ENCODE assay signal across 13 cellular contexts in genomic region chr5:134252671-134253070, GRCh38. TPM values are rescaled to one million over a fixed set of nuclear protein-coding genes. Genes with fewer than 3 reads are reported as not detected.
DNase-seq lines count a peak whose midpoint lies in the region; ATAC-seq and TF ChIP-seq lines count a peak whose summit lies in the region.
"Had no signal": no experiment of that assay in that cellular context is flagged by ENCODE, and none has a peak within 500 bp of the region (broad histone marks: within the 10 kb centered on the region; RNA-seq: fewer than 3 reads in every experiment).

No MANE protein-coding gene starts in this region.

- H3K27ac Mint-ChIP-seq in T-helper 17 cell = no peak overlapping the region
- H3K27ac Mint-ChIP-seq in activated T-cell treated with anti-CD3 and anti-CD28 coated beads, Interleukin-2, amount 50 U/mL, for 72 hours = no peak overlapping the region
- H3K27ac Mint-ChIP-seq: T-helper 2 cell treated with Interferon-gamma antibody and Interleukin-4, amounts not matched to agents 5 μg/mL and 100 μg/mL, for 36 hours had no signal

- H3K27me3 ChIP-seq in ascending aorta = no peaks in the 10 kb centered on the region

- H3K9me3 ChIP-seq in T-helper 17 cell (ENCODE audit: control insufficient read depth, low read length, poor library complexity, severe bottlenecking) (no peaks in the 10 kb centered on the region), ascending aorta (no peaks in the 10 kb centered on the region)

- H3K27me3 Mint-ChIP-seq in T-helper 17 cell = peaks cover 13% of the 10 kb centered on the region
- peaks cover 6% of the 10 kb centered on the region for H3K27me3 Mint-ChIP-seq in activated T-cell treated with anti-CD3 and anti-CD28 coated beads, Interleukin-2, amount 50 U/mL, for 72 hours (ENCODE audit: low read depth)

- intact Hi-C loops in ascending aorta (cut with DNase I) = no loop called here

- H3K36me3 ChIP-seq in ascending aorta = no peaks in the 10 kb centered on the region

- TF ChIP-seq CTCF in fibroblast of villous mesenchyme (IDR thresholded peaks at IDR 0.05; ENCODE audit: insufficient read depth, low read depth, low read length) (no peak), retinal pigment epithelial cell (conservative IDR thresholded peaks at IDR 0.05; ENCODE audit: low read depth, low read length) (no peak), ascending aorta (IDR thresholded peaks at IDR 0.05) (no peak)

- H3K4me1 Mint-ChIP-seq in T-helper 17 cell = no peaks in the 10 kb centered on the region
- no peaks in the 10 kb centered on the region for H3K4me1 Mint-ChIP-seq in activated T-cell treated with anti-CD3 and anti-CD28 coated beads, Interleukin-2, amount 50 U/mL, for 72 hours (ENCODE audit: low read depth)

- no peaks in the 10 kb centered on the region for H3K9me3 Mint-ChIP-seq in activated T-cell treated with anti-CD3 and anti-CD28 coated beads, Interleukin-2, amount 50 U/mL, for 72 hours
- H3K9me3 Mint-ChIP-seq: T-helper 2 cell treated with Interferon-gamma antibody and Interleukin-4, amounts not matched to agents 5 μg/mL and 100 μg/mL, for 36 hours had no signal

- H3K4me3 ChIP-seq in fibroblast of villous mesenchyme (ENCODE audit: low read depth, low read length) (no peak overlapping the region), retinal pigment epithelial cell (ENCODE audit: low read length) (no peak overlapping the region), ascending aorta (no peak overlapping the region)

- H3K4me3 Mint-ChIP-seq in T-helper 17 cell = no peak overlapping the region
- H3K4me3 Mint-ChIP-seq in activated T-cell treated with anti-CD3 and anti-CD28 coated beads, Interleukin-2, amount 50 U/mL, for 72 hours = no peak overlapping the region
- H3K4me3 Mint-ChIP-seq: T-helper 2 cell treated with Interferon-gamma antibody and Interleukin-4, amounts not matched to agents 5 μg/mL and 100 μg/mL, for 36 hours had no signal

- DNase-seq in H4 (ENCODE audit: low spot score) (peak; percentile 82), fibroblast of villous mesenchyme (ENCODE audit: low read depth) (peak; percentile 73), retinal pigment epithelial cell (ENCODE audit: low read depth) (peak; percentile 45), T-helper 17 cell (no peak), ascending aorta (ENCODE audit: low spot score in 2 of 2) (no peak)
- DNase-seq in activated T-cell treated with anti-CD3 and anti-CD28 coated beads, Interleukin-2, amount 50 U/mL, for 72 hours = no peak
- DNase-seq: anterior cingulate cortex; Kasumi-1; NCI-H510A treated with DMSO at 0.1 percent for 48 hours; stimulated activated CD8-positive, alpha-beta memory T cell treated with anti-CD3 and anti-CD28 coated beads, Interleukin-4, amount 100 ng/mL, for 48 hours had no signal

- H3K27ac ChIP-seq in ascending aorta = no peak overlapping the region

- H3K4me1 ChIP-seq in ascending aorta = no peaks in the 10 kb centered on the region

- peak; percentile 85 for ATAC-seq in SK-N-SH treated with all-trans-retinoic acid at 6 μM for 48 hours
- ATAC-seq in T-helper 17 cell = no peak
- no peak for ATAC-seq in GM19351 (IDR thresholded peaks at IDR 0.05; ENCODE audit: unreplicated experiment)
- no peak for ATAC-seq in activated T-cell treated with anti-CD3 and anti-CD28 coated beads, Interleukin-2, amount 50 U/mL, for 72 hours (replicated peaks in 1 of 2)

- H3K36me3 Mint-ChIP-seq in T-helper 17 cell (ENCODE audit: low read depth) = peaks cover 3% of the 10 kb centered on the region
- H3K36me3 Mint-ChIP-seq in activated T-cell treated with anti-CD3 and anti-CD28 coated beads, Interleukin-2, amount 50 U/mL, for 72 hours (ENCODE audit: insufficient read depth in 2 of 2) = no peaks in the 10 kb centered on the region

TF ChIP-seq in SK-N-SH treated with all-trans-retinoic acid at 6 μM for 48 hours, 23 proteins besides CTCF, POLR2A, EP300 and RAD21 (continues in another document):
- TF ChIP-seq ZNF70 (CRISPR knock-in tag; IDR thresholded peaks at IDR 0.05) (no peak), TCF4 (CRISPR knock-in tag; IDR thresholded peaks at IDR 0.05; ENCODE audit: borderline replicate concordance) (no peak), TOX (CRISPR knock-in tag; IDR thresholded peaks at IDR 0.05; ENCODE audit: borderline replicate concordance) (no peak), ISL1 (CRISPR knock-in tag; IDR thresholded peaks at IDR 0.05) (no peak), ZNF565 (CRISPR knock-in tag; conservative IDR thresholded peaks at IDR 0.05; ENCODE audit: low read depth) (no peak), RARB (CRISPR knock-in tag; IDR thresholded peaks at IDR 0.05) (no peak), PPARA (CRISPR knock-in tag; IDR thresholded peaks at IDR 0.05; ENCODE audit: borderline replicate concordance) (no peak), TSHZ2 (CRISPR knock-in tag; IDR thresholded peaks at IDR 0.05) (no peak), ARNTL (CRISPR knock-in tag; IDR thresholded peaks at IDR 0.05; ENCODE audit: borderline replicate concordance, low read depth) (no peak), ZNF8 (CRISPR knock-in tag; IDR thresholded peaks at IDR 0.05) (no peak), CSRNP3 (CRISPR knock-in tag; IDR thresholded peaks at IDR 0.05) (no peak), ZFP30 (CRISPR knock-in tag; IDR thresholded peaks at IDR 0.05) (no peak), OSR1 (CRISPR knock-in tag; IDR thresholded peaks at IDR 0.05) (no peak), CSDC2 (CRISPR knock-in tag; IDR thresholded peaks at IDR 0.05) (no peak), ESRRG (CRISPR knock-in tag; IDR thresholded peaks at IDR 0.05) (no peak), CREB5 (CRISPR knock-in tag; IDR thresholded peaks at IDR 0.05; ENCODE audit: low read depth) (no peak)
- TF ChIP-seq, protein P1, sequence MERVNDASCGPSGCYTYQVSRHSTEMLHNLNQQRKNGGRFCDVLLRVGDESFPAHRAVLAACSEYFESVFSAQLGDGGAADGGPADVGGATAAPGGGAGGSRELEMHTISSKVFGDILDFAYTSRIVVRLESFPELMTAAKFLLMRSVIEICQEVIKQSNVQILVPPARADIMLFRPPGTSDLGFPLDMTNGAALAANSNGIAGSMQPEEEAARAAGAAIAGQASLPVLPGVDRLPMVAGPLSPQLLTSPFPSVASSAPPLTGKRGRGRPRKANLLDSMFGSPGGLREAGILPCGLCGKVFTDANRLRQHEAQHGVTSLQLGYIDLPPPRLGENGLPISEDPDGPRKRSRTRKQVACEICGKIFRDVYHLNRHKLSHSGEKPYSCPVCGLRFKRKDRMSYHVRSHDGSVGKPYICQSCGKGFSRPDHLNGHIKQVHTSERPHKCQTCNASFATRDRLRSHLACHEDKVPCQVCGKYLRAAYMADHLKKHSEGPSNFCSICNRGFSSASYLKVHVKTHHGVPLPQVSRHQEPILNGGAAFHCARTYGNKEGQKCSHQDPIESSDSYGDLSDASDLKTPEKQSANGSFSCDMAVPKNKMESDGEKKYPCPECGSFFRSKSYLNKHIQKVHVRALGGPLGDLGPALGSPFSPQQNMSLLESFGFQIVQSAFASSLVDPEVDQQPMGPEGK (CRISPR knock-in tag; IDR thresholded peaks at IDR 0.05; ENCODE audit: borderline replicate concordance) = no peak

RNA-seq across cellular contexts. Expression of gene PPP2CA, which starts 26.8 kb away (rescaled TPM):
- total RNA-seq in H4 (2014; rRNA removed; shearing (Covaris generic)) = 179 and 250 TPM in 2 replicates
- 41.9 and 60.9 TPM in 2 replicates for total RNA-seq in fibroblast of villous mesenchyme
- 100 to 1,000 TPM; 233 to 239 TPM for total RNA-seq in T-helper 17 cell
- total RNA-seq in activated T-cell treated with anti-CD3 and anti-CD28 coated beads, Interleukin-2, amount 50 U/mL, for 72 hours = 100 to 1,000 TPM; 158 to 176 TPM
- total RNA-seq in ascending aorta = 26.2 TPM

Comparison
In these comparisons a context has a peak if more than half of its experiments do, and no peak if none do; other contexts are left out.
1. DNase-seq: peak in H4 (single experiment), fibroblast of villous mesenchyme (single experiment) and retinal pigment epithelial cell (single experiment); none in T-helper 17 cell (0 of 3), activated T-cell treated with anti-CD3 and anti-CD28 coated beads, Interleukin-2, amount 50 U/mL, for 72 hours (0 of 2) and ascending aorta (0 of 2).